ENCODE assay signal across 8 cellular contexts in the genomic region with DNA sequence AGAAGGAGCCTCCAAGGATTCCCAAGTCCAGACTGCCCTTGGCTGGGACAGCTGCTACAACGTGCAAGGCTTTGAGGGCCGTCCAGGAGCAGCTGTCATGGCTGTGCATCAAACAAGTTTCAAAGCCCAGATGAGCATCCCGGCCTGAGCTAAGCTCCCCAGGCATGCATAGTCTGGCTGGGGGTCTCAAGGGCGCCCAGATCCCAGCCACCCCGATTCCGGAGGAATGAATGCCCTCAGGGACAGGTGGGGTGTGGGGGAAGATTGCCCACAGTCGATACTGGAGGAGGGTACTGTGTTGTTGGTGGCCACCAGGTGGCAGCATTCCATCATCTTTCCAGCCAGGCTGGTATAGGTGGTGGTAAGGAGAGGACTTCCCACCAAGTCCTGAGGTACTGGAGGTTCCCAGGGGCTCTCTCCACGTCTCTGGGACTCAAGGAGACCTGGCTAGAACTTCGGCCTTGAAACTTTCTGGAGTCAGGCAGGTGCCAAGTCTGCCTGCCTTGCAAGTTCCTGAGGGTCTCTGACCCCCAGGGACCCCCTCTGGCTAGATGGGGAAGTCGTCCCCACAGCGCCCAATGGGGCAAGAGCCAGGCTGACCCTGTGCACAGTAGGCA. TPM values are rescaled to one million over a fixed set of nuclear protein-coding genes. Genes with fewer than 3 reads are reported as not detected.
DNase-seq lines count a peak whose midpoint lies in the region; TF ChIP-seq lines count a peak whose summit lies in the region.

No MANE protein-coding gene starts in this region.

- POLR2A ChIA-PET in CD8-positive, alpha-beta memory T cell (lab: Charles Lee), result no interaction called here
- POLR2A ChIA-PET in MCF 10A (lab: Yijun Ruan, JAX), result interaction anchor here (0.6 to 5.8 kb wide), 18 partner anchors 8 to 318 kb away, joined by 3 to 48 read pairs (median 6); a partner anchor contains a TSS

- peak; percentile 46 for TF ChIP-seq CTCF in GM20000 (IDR thresholded peaks at IDR 0.05; ENCODE audit: extremely low read depth, missing control alignments)
- TF ChIP-seq CTCF in MCF 10A (IDR thresholded peaks at IDR 0.05; ENCODE audit: unreplicated experiment), result peak; percentile 80

- H3K27me3 Mint-ChIP-seq in CD8-positive, alpha-beta memory T cell, result no peaks in the 10 kb centered on the region
- H3K27me3 Mint-ChIP-seq in MCF 10A (ENCODE audit: insufficient read depth, unreplicated experiment), result no peaks in the 10 kb centered on the region

- intact Hi-C loops in MCF 10A (cut with micrococcal nuclease), result loop anchor here (1.0 to 5.0 kb wide), 4 partner anchors 35 to 151 kb away; no protein-coding TSS in a partner anchor

- no peak overlapping the region for H3K27ac ChIP-seq in CD8-positive, alpha-beta memory T cell (ENCODE audit: low read depth, low read length)

- CTCF ChIA-PET in CD8-positive, alpha-beta memory T cell (lab: Charles Lee), result interaction anchor here (1.2 to 3.4 kb wide), 13 partner anchors 8 to 138 kb away, joined by 3 to 16 read pairs (median 7); a partner anchor contains a TSS
- CTCF ChIA-PET in MCF 10A (lab: Yijun Ruan, JAX), result interaction anchor here (0.6 to 16.6 kb wide), 41 partner anchors 9 to 499 kb away, joined by 3 to 245 read pairs (median 6); a partner anchor contains a TSS

- H3K36me3 ChIP-seq in CD8-positive, alpha-beta memory T cell (ENCODE audit: insufficient read depth, low read length), result peaks cover 32% of the 10 kb centered on the region

- H3K27me3 ChIP-seq in CD8-positive, alpha-beta memory T cell (ENCODE audit: insufficient read depth, low read length, poor library complexity, severe bottlenecking), result no peaks in the 10 kb centered on the region

- no peak overlapping the region for H3K4me3 Mint-ChIP-seq in CD8-positive, alpha-beta memory T cell
- H3K4me3 Mint-ChIP-seq in MCF 10A (ENCODE audit: unreplicated experiment), result no peak overlapping the region

- H3K9me3 Mint-ChIP-seq in CD8-positive, alpha-beta memory T cell, result no peaks in the 10 kb centered on the region
- no peaks in the 10 kb centered on the region for H3K9me3 Mint-ChIP-seq in MCF 10A (ENCODE audit: unreplicated experiment)

- H3K9me3 ChIP-seq in CD8-positive, alpha-beta memory T cell (ENCODE audit: low read length), result no peaks in the 10 kb centered on the region

- peaks cover 0 to 1% (median 0%) of the 10 kb centered on the region in 3 donors for H3K4me1 Mint-ChIP-seq in CD8-positive, alpha-beta memory T cell
- peaks cover 13% of the 10 kb centered on the region for H3K4me1 Mint-ChIP-seq in MCF 10A (ENCODE audit: insufficient read depth, unreplicated experiment)

- H3K4me3 ChIP-seq in CD8-positive, alpha-beta memory T cell (ENCODE audit: low read length), result no peak overlapping the region

- peaks cover 0 to 46% (median 9%) of the 10 kb centered on the region in 3 donors for H3K36me3 Mint-ChIP-seq in CD8-positive, alpha-beta memory T cell
- H3K36me3 Mint-ChIP-seq in MCF 10A (ENCODE audit: insufficient read depth, unreplicated experiment), result peaks cover 61% of the 10 kb centered on the region

- H3K27ac Mint-ChIP-seq in CD8-positive, alpha-beta memory T cell, result peak overlapping the region in 2 of 8 donors; percentile 45 to 64
- H3K27ac Mint-ChIP-seq in MCF 10A (ENCODE audit: low read depth, unreplicated experiment), result no peak overlapping the region

- no peaks in the 10 kb centered on the region for H3K4me1 ChIP-seq in CD8-positive, alpha-beta memory T cell (ENCODE audit: insufficient read depth, low read length)

- DNase-seq in CD8-positive, alpha-beta memory T cell, result peak; percentile 51 to 78 (median 57)
- DNase-seq in GM20000 (ENCODE audit: low spot score) (peak; percentile 88), NCI-H1092 treated with DMSO at 0.1 percent for 48 hours (lab: John Stamatoyannopoulos, UW) (peak; percentile 31), UCSD-AML1 (lab: John Stamatoyannopoulos, UW; ENCODE audit: unreplicated experiment) (peak; percentile 77), MCF 10A (ENCODE audit: unreplicated experiment) (peak; percentile 84), islet precursor cell (peak; percentile 86), NK-92 (lab: John Stamatoyannopoulos, UW; ENCODE audit: unreplicated experiment) (no peak)
- DNase-seq in stimulated activated CD4-positive, alpha-beta T cell treated with anti-CD3 and anti-CD28 coated beads, Interleukin-1b, Interleukin-23, amount 100 ng/mL, for 24 hours (ENCODE audit: low read depth in 4 of 4, low spot score in 1 of 4), result peak; percentile 45 to 57 (median 54)

- no TSS peak for BruUV-seq in MCF 10A (replicated peaks; lab: Mats Ljungman, UMichigan)

RNA-seq across cellular contexts. Expression of a gene that starts 32.8 kb away (rescaled TPM):
- 100 to 1,000 TPM; 127 to 136 TPM for total RNA-seq in CD8-positive, alpha-beta memory T cell
- polyA plus RNA-seq in CD8-positive, alpha-beta memory T cell, result 36.9 TPM
- total RNA-seq in MCF 10A (2022), result 138 TPM in 2 replicates

RNA-seq across cellular contexts. Expression of a gene that starts 33.6 kb away (rescaled TPM):
- total RNA-seq in CD8-positive, alpha-beta memory T cell, result not detected
- not detected for polyA plus RNA-seq in CD8-positive, alpha-beta memory T cell
- total RNA-seq in MCF 10A (2022), result 34.6 and 51.5 TPM in 2 replicates

Comparison
In these comparisons a context has a peak if more than half of its experiments do, and no peak if none do; other contexts are left out.
1. RNA of a gene that starts 33.6 kb away (total RNA-seq): 34.6 to 51.5 TPM in MCF 10A; not detected in CD8-positive, alpha-beta memory T cell; every median in the first group is over 10 times any median in the second.